1 cellular context compared by ENCODE assay signal in the genomic region with DNA sequence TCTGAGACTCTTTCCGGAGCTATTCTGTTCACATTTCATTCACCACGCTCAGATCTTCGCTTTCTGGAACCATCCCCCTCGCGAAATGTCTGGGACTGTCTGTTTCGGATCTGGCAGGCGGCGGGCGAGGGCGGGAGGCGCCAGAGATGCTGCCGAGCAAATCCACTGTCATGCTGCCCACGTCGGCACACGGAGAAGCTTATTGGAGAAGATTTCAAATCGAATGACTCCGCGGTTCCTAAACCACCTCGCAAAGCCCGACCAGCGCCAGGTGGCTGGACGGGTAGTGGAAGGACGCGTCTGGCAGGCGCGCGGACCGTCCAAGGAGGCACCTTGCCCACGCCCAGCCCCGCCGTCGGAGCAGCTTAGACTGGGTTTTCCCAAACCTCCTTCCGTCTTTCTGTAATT.
TF ChIP-seq lines count a peak whose summit lies in the region.

No MANE protein-coding gene starts in this region.

TF ChIP-seq in H1, 55 proteins besides CTCF, POLR2A, EP300 and RAD21 (continued from another document):
- TF ChIP-seq BCL11A (IDR thresholded peaks at IDR 0.05; ENCODE audit: low read depth in 2 of 2, low read length in 2 of 2) (no peak), POU5F1 (IDR thresholded peaks at IDR 0.05; ENCODE audit: low read depth, low read length) (no peak), NRF1 (IDR thresholded peaks at IDR 0.05; ENCODE audit: low read depth, low read length) (no peak), ASH2L (IDR thresholded peaks at IDR 0.05; ENCODE audit: low read length) (no peak), SIN3A (conservative IDR thresholded peaks at IDR 0.05 in 1 of 2, IDR thresholded peaks at IDR 0.05 in 1 of 2; ENCODE audit: low read depth in 1 of 2, low read length in 2 of 2) (no peak), RBBP5 (IDR thresholded peaks at IDR 0.05; ENCODE audit: borderline replicate concordance, low read depth, low read length) (no peak), RXRA (IDR thresholded peaks at IDR 0.05; ENCODE audit: insufficient read depth, low read depth, low read length) (no peak), SUZ12 (IDR thresholded peaks at IDR 0.05; ENCODE audit: low read length) (peak; percentile 64), YY1 (IDR thresholded peaks at IDR 0.05; ENCODE audit: low read depth, low read length) (no peak), TBP (IDR thresholded peaks at IDR 0.05; ENCODE audit: low read depth, low read length) (no peak), RFX5 (IDR thresholded peaks at IDR 0.05; ENCODE audit: borderline replicate concordance, low read depth, low read length) (no peak), CBX5 (IDR thresholded peaks at IDR 0.05; ENCODE audit: low read depth, low read length) (no peak), KDM5A (IDR thresholded peaks at IDR 0.05; ENCODE audit: low read length) (no peak), CBX8 (IDR thresholded peaks at IDR 0.05; ENCODE audit: borderline replicate concordance, low read depth, low read length) (no peak), BACH1 (IDR thresholded peaks at IDR 0.05; ENCODE audit: low read length) (no peak), CHD1 (IDR thresholded peaks at IDR 0.05; ENCODE audit: low read depth, low read length) (no peak), GTF2F1 (IDR thresholded peaks at IDR 0.05; ENCODE audit: borderline replicate concordance, low read depth, low read length) (no peak), EZH2 (IDR thresholded peaks at IDR 0.05; ENCODE audit: low read depth, low read length, severe bottlenecking) (peak; percentile 46), POLR2AphosphoS5 (IDR thresholded peaks at IDR 0.05; ENCODE audit: low read depth, low read length) (no peak), TAF1 (IDR thresholded peaks at IDR 0.05; ENCODE audit: low read depth, low read length) (no peak), TCF12 (IDR thresholded peaks at IDR 0.05; ENCODE audit: low read depth, low read length) (no peak), TEAD4 (IDR thresholded peaks at IDR 0.05; ENCODE audit: low read depth, low read length) (no peak), KDM1A (IDR thresholded peaks at IDR 0.05; ENCODE audit: borderline replicate concordance, low read length) (no peak), KDM4A (IDR thresholded peaks at IDR 0.05; ENCODE audit: low read depth, low read length, severe bottlenecking) (peak; percentile 58), PHF8 (conservative IDR thresholded peaks at IDR 0.05; ENCODE audit: low read depth, low read length) (no peak), SP4 (IDR thresholded peaks at IDR 0.05; ENCODE audit: low read length) (no peak), SRF (IDR thresholded peaks at IDR 0.05; ENCODE audit: low read depth, low read length) (no peak), CEBPB (IDR thresholded peaks at IDR 0.05; ENCODE audit: low read depth, low read length) (no peak), NANOG (IDR thresholded peaks at IDR 0.05; ENCODE audit: insufficient read depth, low read depth, low read length, poor library complexity, severe bottlenecking) (no peak), FOSL1 (IDR thresholded peaks at IDR 0.05; ENCODE audit: insufficient read depth, low read depth, low read length) (no peak), CHD2 (IDR thresholded peaks at IDR 0.05; ENCODE audit: low read length) (no peak), BRCA1 (IDR thresholded peaks at IDR 0.05; ENCODE audit: low read depth, low read length) (no peak), CTBP2 (IDR thresholded peaks at IDR 0.05; ENCODE audit: borderline replicate concordance, insufficient read depth, insufficient read length, low read length) (peak; percentile 5), SP1 (IDR thresholded peaks at IDR 0.05; ENCODE audit: low read depth, low read length) (no peak), SP2 (IDR thresholded peaks at IDR 0.05; ENCODE audit: low read length) (no peak), ZNF274 (IDR thresholded peaks at IDR 0.05; ENCODE audit: borderline replicate concordance, extremely low read depth, low read length) (no peak)
- TF ChIP-seq, protein P1, sequence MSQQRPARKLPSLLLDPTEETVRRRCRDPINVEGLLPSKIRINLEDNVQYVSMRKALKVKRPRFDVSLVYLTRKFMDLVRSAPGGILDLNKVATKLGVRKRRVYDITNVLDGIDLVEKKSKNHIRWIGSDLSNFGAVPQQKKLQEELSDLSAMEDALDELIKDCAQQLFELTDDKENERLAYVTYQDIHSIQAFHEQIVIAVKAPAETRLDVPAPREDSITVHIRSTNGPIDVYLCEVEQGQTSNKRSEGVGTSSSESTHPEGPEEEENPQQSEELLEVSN (IDR thresholded peaks at IDR 0.05): peak; percentile 36; the same call in 1 of the 2 replicates
- TF ChIP-seq, protein P2, sequence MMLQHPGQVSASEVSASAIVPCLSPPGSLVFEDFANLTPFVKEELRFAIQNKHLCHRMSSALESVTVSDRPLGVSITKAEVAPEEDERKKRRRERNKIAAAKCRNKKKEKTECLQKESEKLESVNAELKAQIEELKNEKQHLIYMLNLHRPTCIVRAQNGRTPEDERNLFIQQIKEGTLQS (IDR thresholded peaks at IDR 0.05; ENCODE audit: insufficient read depth, low read depth, low read length): no peak
- TF ChIP-seq, protein P3, sequence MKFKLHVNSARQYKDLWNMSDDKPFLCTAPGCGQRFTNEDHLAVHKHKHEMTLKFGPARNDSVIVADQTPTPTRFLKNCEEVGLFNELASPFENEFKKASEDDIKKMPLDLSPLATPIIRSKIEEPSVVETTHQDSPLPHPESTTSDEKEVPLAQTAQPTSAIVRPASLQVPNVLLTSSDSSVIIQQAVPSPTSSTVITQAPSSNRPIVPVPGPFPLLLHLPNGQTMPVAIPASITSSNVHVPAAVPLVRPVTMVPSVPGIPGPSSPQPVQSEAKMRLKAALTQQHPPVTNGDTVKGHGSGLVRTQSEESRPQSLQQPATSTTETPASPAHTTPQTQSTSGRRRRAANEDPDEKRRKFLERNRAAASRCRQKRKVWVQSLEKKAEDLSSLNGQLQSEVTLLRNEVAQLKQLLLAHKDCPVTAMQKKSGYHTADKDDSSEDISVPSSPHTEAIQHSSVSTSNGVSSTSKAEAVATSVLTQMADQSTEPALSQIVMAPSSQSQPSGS (IDR thresholded peaks at IDR 0.05; ENCODE audit: low read length): no peak
